Comparison of ENCODE assay signal across 8 cellular contexts in the genomic region with DNA sequence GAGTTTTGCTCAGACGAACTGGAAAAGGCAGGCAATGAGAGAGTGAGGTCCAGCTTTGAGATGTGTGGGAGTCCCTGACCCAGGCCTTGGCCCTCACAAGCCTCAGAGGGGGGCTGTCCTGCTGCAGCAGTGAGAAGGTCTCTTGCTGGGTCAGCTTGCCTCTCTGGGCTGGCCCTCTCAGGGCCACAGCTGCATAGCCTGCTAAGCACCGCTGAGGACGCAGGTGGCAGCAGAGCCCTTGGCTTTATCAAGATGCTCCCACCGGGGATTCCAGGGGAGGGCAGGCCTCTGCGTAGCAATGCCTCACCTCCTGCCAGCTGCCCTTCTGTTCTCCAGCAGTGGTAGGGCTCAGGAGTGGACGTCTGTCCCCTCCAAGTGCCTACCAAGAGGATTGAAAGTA.
A peak's percentile ranks its signal among the peaks of the same experiment; 100 is the strongest.
DNase-seq lines count a peak whose midpoint lies in the region; ATAC-seq and TF ChIP-seq lines count a peak whose summit lies in the region.

No MANE protein-coding gene starts in this region.

- WGBS in lower leg skin, 2 donors, result 56 to 63% methylated on average over 6 of the region's 6 CpGs

- no peak for TF ChIP-seq CTCF in lower leg skin (IDR thresholded peaks at IDR 0.05)

- TF ChIP-seq POLR2A in lower leg skin (IDR thresholded peaks at IDR 0.05), result no peak

- peak; percentile 12 for DNase-seq in NCI-H2107 (lab: John Stamatoyannopoulos, UW)
- no peak for DNase-seq in NCI-H2107 treated with DMSO at 0.1 percent for 48 hours (lab: John Stamatoyannopoulos, UW; ENCODE audit: unreplicated experiment)
- DNase-seq in inferior parietal cortex (ENCODE audit: extremely low spot score), result peak; percentile 57
- DNase-seq in superior temporal gyrus (ENCODE audit: extremely low spot score), result peak; percentile 76
- DNase-seq in posterior vena cava (ENCODE audit: low spot score), result no peak
- no peak for DNase-seq in lower leg skin (ENCODE audit: low spot score in 2 of 2)

- H3K27ac ChIP-seq in angular gyrus (ENCODE audit: low read depth, low read length), result peak overlapping the region; percentile 70

- intact Hi-C loops in posterior vena cava (cut with DNase I), result no loop called here
- intact Hi-C loops in lower leg skin (cut with DNase I; ENCODE audit: low total_unique reads), result no loop called here

- ATAC-seq in GM21526 (IDR thresholded peaks at IDR 0.05; ENCODE audit: low FRiP score, unreplicated experiment), result no peak

- H3K4me3 ChIP-seq in lower leg skin (ENCODE audit: low read depth, poor library complexity, severe bottlenecking), result no peak overlapping the region

Comparison
In these comparisons a context has a peak if more than half of its experiments do, and no peak if none do; other contexts are left out.
1. DNase-seq: peak in NCI-H2107 (single experiment), inferior parietal cortex (single experiment) and superior temporal gyrus (single experiment); none in NCI-H2107 treated with DMSO at 0.1 percent for 48 hours (single experiment), posterior vena cava (single experiment) and lower leg skin (0 of 2).